ENCODE assay signal across 8 cellular contexts in the genomic region with DNA sequence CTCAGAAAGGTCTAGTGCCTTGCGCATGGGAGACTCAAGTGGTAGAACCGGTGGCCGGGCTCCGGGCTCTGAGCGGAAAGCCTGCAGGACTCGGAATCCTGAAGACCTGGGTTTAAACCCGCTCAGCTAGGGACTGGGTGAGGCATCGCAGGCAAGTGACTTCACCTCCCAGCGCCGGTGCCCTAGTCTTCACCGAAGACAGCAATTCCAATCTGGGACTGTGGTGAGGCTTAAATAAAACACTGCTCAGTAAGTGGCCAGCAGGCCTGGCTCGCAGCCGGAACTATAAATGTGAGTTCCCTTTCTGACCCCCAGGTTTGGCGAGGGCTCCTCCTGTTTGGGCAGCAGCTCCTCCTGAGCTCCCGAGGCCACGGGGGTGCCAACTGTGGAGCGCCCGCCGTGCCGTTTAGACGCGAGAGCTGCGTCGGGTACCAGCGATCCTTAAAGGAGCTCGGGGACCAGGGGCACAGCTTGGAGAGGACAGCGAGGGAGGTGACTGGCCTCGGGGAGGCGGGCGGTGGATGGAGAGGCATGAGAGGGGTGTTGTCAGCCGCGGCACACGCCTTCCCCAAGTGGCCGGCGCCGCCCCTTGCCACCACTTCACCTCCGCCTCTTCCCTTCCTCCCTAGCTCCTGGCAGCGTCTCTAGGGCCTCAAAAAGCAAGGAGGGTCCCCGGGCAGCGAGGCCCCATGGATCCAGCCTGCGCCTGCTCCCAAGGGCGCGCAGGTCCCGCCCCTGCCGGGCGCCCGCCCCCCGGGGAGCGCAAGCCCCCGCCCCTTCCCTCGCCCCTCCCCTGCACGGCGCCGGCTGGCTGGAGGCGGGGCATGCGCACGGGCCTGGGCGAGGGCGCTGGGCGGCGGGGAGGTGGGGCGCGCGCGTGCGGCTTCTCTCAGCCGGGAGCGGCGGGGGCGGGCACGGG. TPM values are rescaled to one million over a fixed set of nuclear protein-coding genes. Genes with fewer than 3 reads are reported as not detected.
DNase-seq lines count a peak whose midpoint lies in the region; ATAC-seq, FAIRE-seq and TF ChIP-seq lines count a peak whose summit lies in the region.

No MANE protein-coding gene starts in this region.

- FAIRE-seq in D721Med (lab: Jason Lieb, UNC): no peak

- H3K27me3 Mint-ChIP-seq in activated T-cell treated with anti-CD3 and anti-CD28 coated beads, Interleukin-2, amount 50 U/mL, for 4 hours (ENCODE audit: low read depth): peaks cover 60% of the 10 kb centered on the region

- CTCF ChIA-PET in IMR-90 (lab: Yijun Ruan, JAX) (interaction anchor here (1.1 kb wide), 1 partner anchor 283 kb away, joined by 5 read pairs; no protein-coding TSS in a partner anchor), PC-3 (lab: Charles Lee) (interaction anchor here (0.5 to 0.8 kb wide), 2 partner anchors 52 to 283 kb away, joined by 4 to 7 read pairs; no protein-coding TSS in a partner anchor)

- intact Hi-C loops in IMR-90 (cut with micrococcal nuclease) (loop anchor here (5.0 kb wide), 1 partner anchor 618 kb away; no protein-coding TSS in a partner anchor), PC-3 (cut with micrococcal nuclease) (loop anchor here (1.0 to 5.0 kb wide), 5 partner anchors 37 to 433 kb away; partner anchors contain the start of gene ANKRD12)

- H3K79me2 ChIP-seq in PC-3 (ENCODE audit: low read length): peaks cover 37% of the 10 kb centered on the region

- H3K9me2 ChIP-seq in PC-3 (replicated peaks; ENCODE audit: low read length): no peaks in the 10 kb centered on the region

- no peaks in the 10 kb centered on the region for H3K9me3 Mint-ChIP-seq in activated T-cell treated with anti-CD3 and anti-CD28 coated beads, Interleukin-2, amount 50 U/mL, for 4 hours

- peak; percentile 88 for ATAC-seq in GM21619 (IDR thresholded peaks at IDR 0.05; ENCODE audit: unreplicated experiment)
- peak; percentile 88 for ATAC-seq in IMR-90 (ENCODE audit: low read depth)
- ATAC-seq in PC-3: peak; percentile 68
- peak; percentile 91 to 93 for ATAC-seq in activated T-cell treated with anti-CD3 and anti-CD28 coated beads, Interleukin-2, amount 50 U/mL, for 4 hours
- peak; percentile 93 for ATAC-seq in esophagus mucosa

- 20% methylated on average over 24 of the region's 71 CpGs; no CpG with 5 or more reads in 1 of the 2 experiments for WGBS in IMR-90 (ENCODE audit: extremely low coverage in 2 of 2, insufficient read length in 1 of 2), 2 experiments

- peak overlapping the region; percentile 50 for H2AK5ac ChIP-seq in IMR-90 (ENCODE audit: low read depth, low read length)

- DNase-seq in D721Med (ENCODE audit: insufficient read length, low spot score) (peak; percentile 97), IMR-90 (peak; percentile 88), PC-3 (peak; percentile 90)
- DNase-seq in activated T-cell treated with anti-CD3 and anti-CD28 coated beads, Interleukin-2, amount 50 U/mL, for 4 hours: peak; percentile 85
- peak; percentile 64 to 79 for DNase-seq in stimulated activated CD8-positive, alpha-beta memory T cell treated with anti-CD3 and anti-CD28 coated beads, Interleukin-7, amount 100 ng/mL, for 1 hour (ENCODE audit: low read depth in 2 of 2)

- H3F3A ChIP-seq in PC-3 (ENCODE audit: low read length, unreplicated experiment): no peaks in the 10 kb centered on the region

- H3K4ac ChIP-seq in IMR-90 (ENCODE audit: low read depth, low read length): peak overlapping the region; percentile 96

- peaks cover 0 to 50% of the 10 kb centered on the region in 2 experiments; a peak in 2 of 4 replicates for H3K79me1 ChIP-seq in IMR-90 (ENCODE audit: low read depth in 1 of 2, low read length in 2 of 2)

- peak overlapping the region; percentile 67 for H2BK20ac ChIP-seq in IMR-90 (ENCODE audit: low read depth, low read length)

- in situ Hi-C loops in IMR-90 (cut with MboI; ENCODE audit: low sequenced_read_pairs): loop anchor here (5.0 kb wide), 2 partner anchors 93 to 278 kb away; no protein-coding TSS in a partner anchor

- H3K9me3 ChIP-seq in IMR-90 (ENCODE audit: control insufficient read depth, insufficient read depth, low read length) (no peaks in the 10 kb centered on the region), PC-3 (ENCODE audit: low read length) (no peaks in the 10 kb centered on the region), muscle layer of duodenum (ENCODE audit: control insufficient read depth in 1 of 2, low read length in 2 of 2) (no peaks in the 10 kb centered on the region)

- H3K27ac ChIP-seq in IMR-90 (ENCODE audit: insufficient read depth, low read length): peak overlapping the region; percentile 91
- H3K27ac ChIP-seq in PC-3 (ENCODE audit: low read length): peak overlapping the region; percentile 51
- peak overlapping the region; percentile 39 for H3K27ac ChIP-seq in muscle layer of duodenum (ENCODE audit: low read length)

- peak overlapping the region; percentile 93 for H3K4me3 ChIP-seq in IMR-90 (ENCODE audit: insufficient read depth, low read depth, low read length)
- peak overlapping the region; percentile 75 for H3K4me3 ChIP-seq in PC-3 (ENCODE audit: low read length)
- H3K4me3 ChIP-seq in muscle layer of duodenum (ENCODE audit: low read depth in 1 of 2, low read length in 2 of 2): peak overlapping the region; percentile 52 to 65

- peaks cover 21% of the 10 kb centered on the region for H3K9me1 ChIP-seq in IMR-90 (ENCODE audit: insufficient read depth, low read length)

- H3K4me2 ChIP-seq in IMR-90 (ENCODE audit: low read depth, low read length) (peak overlapping the region; percentile 75), PC-3 (ENCODE audit: low read length) (peak overlapping the region; percentile 99)

- H4K20me1 ChIP-seq in IMR-90 (ENCODE audit: insufficient read depth, low read length): peaks cover 32% of the 10 kb centered on the region
- H4K20me1 ChIP-seq in PC-3 (ENCODE audit: low read length): peaks cover 12% of the 10 kb centered on the region; the same call in 1 of the 2 replicates

- peak overlapping the region; percentile 93 for H2AK9ac ChIP-seq in IMR-90 (replicated peaks; ENCODE audit: low read depth, low read length, poor library complexity)

- no peak for TF ChIP-seq RAD21 in IMR-90 (IDR thresholded peaks at IDR 0.05; ENCODE audit: low read length)

- peaks cover 26% of the 10 kb centered on the region for H3K4me1 ChIP-seq in IMR-90 (ENCODE audit: control insufficient read depth, insufficient read depth, low read length)
- peaks cover 49% of the 10 kb centered on the region for H3K4me1 ChIP-seq in PC-3 (ENCODE audit: insufficient read depth, low read length)
- H3K4me1 ChIP-seq in muscle layer of duodenum (ENCODE audit: control insufficient read depth in 1 of 2, insufficient read depth in 2 of 2, low read length in 2 of 2): peaks cover 4 to 23% of the 10 kb centered on the region in 2 donors

- peak overlapping the region; percentile 58 to 92 for H4K8ac ChIP-seq in IMR-90 (ENCODE audit: low read depth in 2 of 2, low read length in 2 of 2)

- H3K23ac ChIP-seq in IMR-90 (ENCODE audit: low read depth, low read length): peak overlapping the region; percentile 96

- H3K56ac ChIP-seq in IMR-90 (ENCODE audit: extremely low read depth, insufficient read depth, low read length): peak overlapping the region; percentile 74

- H4K91ac ChIP-seq in IMR-90 (ENCODE audit: insufficient read depth, low read depth, low read length): peak overlapping the region; percentile 62

- TF ChIP-seq POLR2A in IMR-90 (IDR thresholded peaks at IDR 0.05; ENCODE audit: low read depth, low read length): 0 out of 2 replicates have a peak, but pooled peaks have one; percentile 36

- no TSS peak for BruUV-seq in IMR-90 (replicated peaks; lab: Mats Ljungman, UMichigan)
- TSS peak; percentile 41 for BruUV-seq in PC-3 (replicated peaks; lab: Mats Ljungman, UMichigan)

- dilution Hi-C loops in IMR-90 (cut with HindIII; ENCODE audit: low sequenced_read_pairs, unreplicated experiment): no loop called here

- H3K27me3 ChIP-seq in IMR-90 (ENCODE audit: control insufficient read depth, insufficient read depth, low read length) (no peaks in the 10 kb centered on the region), PC-3 (ENCODE audit: low read length) (no peaks in the 10 kb centered on the region), muscle layer of duodenum (ENCODE audit: low read depth, low read length) (no peaks in the 10 kb centered on the region)

- H3K18ac ChIP-seq in IMR-90 (ENCODE audit: low read depth, low read length): peak overlapping the region; percentile 36

- TF ChIP-seq CTCF in D721Med (IDR thresholded peaks at IDR 0.05; ENCODE audit: insufficient read depth, missing control alignments) (no peak), IMR-90 (conservative IDR thresholded peaks at IDR 0.05; ENCODE audit: low read depth, low read length) (no peak), PC-3 (conservative IDR thresholded peaks at IDR 0.05; ENCODE audit: low read depth, low read length) (no peak)

- H2BK120ac ChIP-seq in IMR-90 (ENCODE audit: low read depth, low read length): peak overlapping the region; percentile 96

- peak overlapping the region; percentile 88 for H3K4me3 Mint-ChIP-seq in activated T-cell treated with anti-CD3 and anti-CD28 coated beads, Interleukin-2, amount 50 U/mL, for 4 hours

- peak overlapping the region; percentile 98 for H3K14ac ChIP-seq in IMR-90 (replicated peaks; ENCODE audit: low read depth, low read length)

- H4K5ac ChIP-seq in IMR-90 (ENCODE audit: low read depth, low read length): peak overlapping the region; percentile 15

- H2BK5ac ChIP-seq in IMR-90 (ENCODE audit: low read depth, low read length, poor library complexity, severe bottlenecking): peak overlapping the region; percentile 88

- peaks cover 20% of the 10 kb centered on the region for H3K4me1 Mint-ChIP-seq in activated T-cell treated with anti-CD3 and anti-CD28 coated beads, Interleukin-2, amount 50 U/mL, for 4 hours (ENCODE audit: low read depth)

- peaks cover 9% of the 10 kb centered on the region for H3K36me3 ChIP-seq in IMR-90 (ENCODE audit: control insufficient read depth, insufficient read depth, low read length)
- no peaks in the 10 kb centered on the region for H3K36me3 ChIP-seq in PC-3 (ENCODE audit: low read depth, low read length)
- no peaks in the 10 kb centered on the region for H3K36me3 ChIP-seq in muscle layer of duodenum (ENCODE audit: control insufficient read depth in 1 of 2, insufficient read depth in 2 of 2, low read length in 2 of 2)

- H3K36me3 Mint-ChIP-seq in activated T-cell treated with anti-CD3 and anti-CD28 coated beads, Interleukin-2, amount 50 U/mL, for 4 hours (ENCODE audit: insufficient read depth): no peaks in the 10 kb centered on the region

- peak overlapping the region; percentile 60; the same call in 2 of the 3 replicates for H2BK15ac ChIP-seq in IMR-90 (ENCODE audit: low read depth, low read length)

- peak overlapping the region; percentile 62 for H3K9ac ChIP-seq in IMR-90 (ENCODE audit: low read depth, low read length)
- peak overlapping the region; percentile 51 for H3K9ac ChIP-seq in PC-3 (ENCODE audit: low read length)

- peak overlapping the region; percentile 97 for H2AFZ ChIP-seq in IMR-90 (replicated peaks; ENCODE audit: low read length, poor library complexity)
- H2AFZ ChIP-seq in PC-3 (ENCODE audit: low read length): peak overlapping the region; percentile 91

- POLR2A ChIA-PET in IMR-90 (lab: Charles Lee; ENCODE audit: unreplicated experiment): no interaction called here
- POLR2A ChIA-PET in PC-3 (lab: Charles Lee; ENCODE audit: unreplicated experiment): interaction anchor here (0.6 to 0.7 kb wide), 5 partner anchors 96 to 995 kb away, joined by 3 to 5 read pairs (median 4); no protein-coding TSS in a partner anchor

RNA-seq across cellular contexts. Expression of gene MTCL1, which starts 0.7 kb away (rescaled TPM):
- total RNA-seq in IMR-90 (2012; rRNA removed): 29.0 and 38.6 TPM in 2 replicates
- polyA plus RNA-seq in IMR-90 (2012; rRNA removed): 44.7 and 45.3 TPM in 2 replicates
- polyA plus RNA-seq in IMR-90 (2012; cell fraction: cytosol; rRNA removed): 26.0 and 32.1 TPM in 2 replicates
- polyA plus RNA-seq in IMR-90 (2012; cell fraction: nucleus; rRNA removed; ENCODE audit: low replicate concordance): 165 and 175 TPM in 2 replicates
- 33.1 and 58.8 TPM in 2 replicates for total RNA-seq in PC-3 (2014; rRNA removed)
- under 1 TPM; 0.23 to 0.73 (median 0.69) TPM for total RNA-seq in activated T-cell treated with anti-CD3 and anti-CD28 coated beads, Interleukin-2, amount 50 U/mL, for 4 hours
- total RNA-seq in esophagus mucosa: 9.9 TPM

Comparison
In these comparisons a context has a peak if more than half of its experiments do, and no peak if none do; other contexts are left out.
1. Peak in every context shown above with its lines: DNase-seq, ATAC-seq, H3K4me3 ChIP-seq and H3K27ac ChIP-seq.
2. H3K27ac ChIP-seq: peak in every context shown above with its lines; median percentile 91 in IMR-90; 51 in PC-3; 39 in muscle layer of duodenum.